Comparison of ENCODE assay signal across 27 cellular contexts in the genomic region with DNA sequence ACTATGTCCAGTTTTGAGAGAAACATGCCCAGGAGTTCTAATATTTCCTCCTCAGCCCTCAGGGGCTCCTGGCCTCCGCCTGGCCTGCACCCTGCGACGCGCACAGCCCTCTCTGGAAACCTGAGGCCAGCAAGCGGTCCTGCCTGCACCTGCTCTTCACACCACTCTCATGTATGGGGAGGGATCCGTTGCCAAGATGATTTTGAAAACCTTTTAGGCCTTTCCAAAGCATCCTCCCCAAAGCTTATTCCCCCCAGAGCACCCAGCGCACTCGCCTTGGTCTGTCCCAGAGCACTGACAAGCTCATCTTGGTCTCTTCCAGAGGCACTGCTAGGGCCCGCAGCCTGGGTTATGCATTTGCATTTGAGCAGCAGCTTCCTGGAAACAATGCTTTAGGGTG. TPM values are rescaled to one million over a fixed set of nuclear protein-coding genes. Genes with fewer than 3 reads are reported as not detected.
"Had no signal": no experiment of that assay in that cellular context is flagged by ENCODE, and none has a peak within 500 bp of the region (broad histone marks: within the 10 kb centered on the region; RNA-seq: fewer than 3 reads in every experiment).

No MANE protein-coding gene starts in this region.

- DNase-seq: activated CD8-positive, alpha-beta memory T cell treated with anti-CD3 and anti-CD28 coated beads, Interleukin-2, amount 50 U/mL, for 4 hours; activated T-cell treated with anti-CD3 and anti-CD28 coated beads, Interleukin-2, amount 50 U/mL, for 24 hours; adrenal gland; brain microvascular endothelial cell; colonic mucosa; dorsolateral prefrontal cortex; effector memory CD8-positive, alpha-beta T cell; glutamatergic neuron; immature natural killer cell; kidney glomerular epithelial cell; left ventricle myocardium inferior; mammary epithelial cell; midbrain; natural killer cell; retina; stimulated activated CD4-positive, alpha-beta T cell treated with anti-CD3 and anti-CD28 coated beads, Interleukin-4, amount 100 ng/mL, for 1 hour; stimulated activated naive CD4-positive, alpha-beta T cell treated with Interleukin-2 at 50 U/mL for 16 hours; T1000; upper lobe of left lung had no signal

- H3K4me3 ChIP-seq: adrenal gland, ascending aorta, colonic mucosa, dorsolateral prefrontal cortex, esophagus muscularis mucosa, hepatocyte, left ventricle myocardium inferior, upper lobe of left lung had no signal

- FAIRE-seq: frontal cortex had no signal

- H3K9me3 ChIP-seq: adrenal gland, ascending aorta, colonic mucosa, esophagus muscularis mucosa, left ventricle myocardium inferior, upper lobe of left lung had no signal

- H3K4me2 ChIP-seq: hepatocyte had no signal

- H3K27ac ChIP-seq: adrenal gland, ascending aorta, brain microvascular endothelial cell, colonic mucosa, esophagus muscularis mucosa, hepatocyte, left ventricle myocardium inferior, upper lobe of left lung had no signal

- ATAC-seq: activated T-helper 17 cell treated with anti-CD3 and anti-CD28 coated beads, Interleukin-2, amount 50 U/mL, for 72 hours; effector memory CD8-positive, alpha-beta T cell; natural killer cell; WTC11 had no signal

- H3K4me1 ChIP-seq: adrenal gland, ascending aorta, colonic mucosa, esophagus muscularis mucosa, left ventricle myocardium inferior, upper lobe of left lung had no signal

RNA-seq across cellular contexts. Expression of a gene that starts 22.6 kb away (rescaled TPM):
- total RNA-seq: activated T-helper 17 cell treated with anti-CD3 and anti-CD28 coated beads, Interleukin-2, amount 50 U/mL, for 72 hours; adrenal gland; ascending aorta; colonic mucosa; esophagus muscularis mucosa; hepatocyte; left ventricle myocardium inferior; mammary epithelial cell; natural killer cell; osteocyte; progenitor cell of endocrine pancreas; upper lobe of left lung had no signal
- polyA plus RNA-seq: adrenal gland, hepatocyte, immature natural killer cell, mammary epithelial cell had no signal
